In the genomic region with DNA sequence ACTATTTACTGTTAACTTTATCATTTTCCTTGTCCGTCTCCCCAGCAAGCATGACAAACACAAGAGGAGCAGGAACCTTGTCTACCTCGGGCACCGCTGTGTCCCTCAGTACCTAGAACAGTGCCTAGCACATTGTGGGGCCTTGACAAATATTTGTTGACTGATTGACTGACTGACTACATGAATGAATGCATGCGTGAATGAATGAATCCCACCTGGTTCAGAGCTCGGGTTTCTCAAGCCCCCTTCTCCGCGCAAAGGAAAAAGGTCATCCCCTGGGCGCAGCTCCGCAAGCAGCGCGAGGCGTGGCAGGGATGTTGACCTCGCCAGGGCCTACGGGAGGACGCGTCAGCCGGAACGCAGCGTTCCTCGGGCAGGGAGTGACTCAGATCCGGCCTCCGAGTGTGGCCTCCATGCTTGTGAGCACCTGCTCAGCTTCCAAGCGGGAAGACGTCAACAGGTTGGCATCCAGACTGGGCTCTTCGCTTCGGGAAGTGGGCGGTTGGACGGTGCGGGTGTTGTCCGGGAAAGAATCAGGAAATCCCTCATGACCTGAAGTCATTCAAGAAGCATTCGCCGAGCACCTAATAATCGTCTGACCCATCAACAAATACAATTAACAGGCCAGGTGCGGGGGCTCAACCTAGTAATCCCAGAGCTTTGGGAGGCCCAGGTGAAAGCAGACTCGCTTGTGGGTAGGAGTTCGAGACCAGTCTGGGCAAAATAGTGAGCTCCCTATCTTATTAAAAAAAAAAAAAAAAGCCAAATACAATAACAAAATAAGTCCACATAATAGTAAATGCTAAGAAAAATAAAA, we compare ENCODE assay signal across 8 cellular contexts. TPM values are rescaled to one million over a fixed set of nuclear protein-coding genes. Genes with fewer than 3 reads are reported as not detected.
DNase-seq lines count a peak whose midpoint lies in the region; ATAC-seq and TF ChIP-seq lines count a peak whose summit lies in the region.

No MANE protein-coding gene starts in this region.

- ATAC-seq in HG03354 (IDR thresholded peaks at IDR 0.05; ENCODE audit: poor library complexity, severe bottlenecking, unreplicated experiment) (peak; percentile 36), foreskin keratinocyte (peak; percentile 87)
- peak; percentile 56 for ATAC-seq in activated CD8-positive, alpha-beta T cell treated with anti-CD3 and anti-CD28 coated beads for 36 hours

- DNase-seq in stimulated activated CD4-positive, alpha-beta T cell treated with anti-CD3 and anti-CD28 coated beads, Interleukin-15, amount 100 ng/mL, for 24 hours = peak; percentile 66
- no peak for DNase-seq in stimulated activated CD4-positive, alpha-beta T cell treated with anti-CD3 and anti-CD28 coated beads, Interleukin-2, amount 100 ng/mL, for 48 hours
- peak; percentile 65 for DNase-seq in activated CD8-positive, alpha-beta T cell treated with anti-CD3 and anti-CD28 coated beads for 36 hours
- DNase-seq in foreskin keratinocyte = peak; percentile 99 to 100
- no peak for DNase-seq in osteocyte (ENCODE audit: extremely low spot score, unreplicated experiment)
- no peak for DNase-seq in T1000 (lab: John Stamatoyannopoulos, UW)
- no peak for DNase-seq in NCI-H2196 treated with DMSO at 0.1 percent for 48 hours (lab: John Stamatoyannopoulos, UW; ENCODE audit: unreplicated experiment)

- POLR2A ChIA-PET in activated CD8-positive, alpha-beta T cell treated with anti-CD3 and anti-CD28 coated beads for 36 hours (lab: Charles Lee) = interaction anchor here (1.1 to 3.7 kb wide), 5 partner anchors 10 to 22 kb away, joined by 4 to 57 read pairs (median 27); partner anchors contain the start of gene UBC

- CTCF ChIA-PET in activated CD8-positive, alpha-beta T cell treated with anti-CD3 and anti-CD28 coated beads for 36 hours (lab: Charles Lee) = interaction anchor here (0.9 to 4.7 kb wide), 4 partner anchors 8 to 22 kb away, joined by 4 to 69 read pairs (median 19); partner anchors contain the start of gene UBC

- H3K27ac ChIP-seq in foreskin keratinocyte = peak overlapping the region; percentile 88

- TF ChIP-seq CTCF in activated CD8-positive, alpha-beta T cell treated with anti-CD3 and anti-CD28 coated beads for 36 hours (IDR thresholded peaks at IDR 0.05) = no peak
- TF ChIP-seq CTCF in foreskin keratinocyte (conservative IDR thresholded peaks at IDR 0.05) = no peak
- TF ChIP-seq CTCF in osteocyte (IDR thresholded peaks at IDR 0.05) = no peak

- H3K4me3 Mint-ChIP-seq in activated CD8-positive, alpha-beta T cell treated with anti-CD3 and anti-CD28 coated beads for 36 hours = peak overlapping the region; percentile 95
- peak overlapping the region; percentile 91 for H3K4me3 Mint-ChIP-seq in osteocyte (ENCODE audit: unreplicated experiment)

- intact Hi-C loops in activated CD8-positive, alpha-beta T cell treated with anti-CD3 and anti-CD28 coated beads for 36 hours (cut with micrococcal nuclease) = no loop called here

- no peaks in the 10 kb centered on the region for H3K9me3 Mint-ChIP-seq in activated CD8-positive, alpha-beta T cell treated with anti-CD3 and anti-CD28 coated beads for 36 hours
- H3K9me3 Mint-ChIP-seq in osteocyte (ENCODE audit: unreplicated experiment) = no peaks in the 10 kb centered on the region

- no peaks in the 10 kb centered on the region for H3K27me3 ChIP-seq in foreskin keratinocyte

- peak overlapping the region; percentile 98 for H3K27ac Mint-ChIP-seq in activated CD8-positive, alpha-beta T cell treated with anti-CD3 and anti-CD28 coated beads for 36 hours
- H3K27ac Mint-ChIP-seq in osteocyte (ENCODE audit: unreplicated experiment) = peak overlapping the region; percentile 96

- H3K4me1 ChIP-seq in foreskin keratinocyte = peaks cover 19% of the 10 kb centered on the region

- peaks cover 9% of the 10 kb centered on the region for H3K36me3 Mint-ChIP-seq in activated CD8-positive, alpha-beta T cell treated with anti-CD3 and anti-CD28 coated beads for 36 hours (ENCODE audit: low read depth)
- H3K36me3 Mint-ChIP-seq in osteocyte (ENCODE audit: unreplicated experiment) = no peaks in the 10 kb centered on the region

- H3K27me3 Mint-ChIP-seq in activated CD8-positive, alpha-beta T cell treated with anti-CD3 and anti-CD28 coated beads for 36 hours = peaks cover 5% of the 10 kb centered on the region
- H3K27me3 Mint-ChIP-seq in osteocyte (ENCODE audit: unreplicated experiment) = no peaks in the 10 kb centered on the region

- peaks cover 45% of the 10 kb centered on the region for H3K4me1 Mint-ChIP-seq in activated CD8-positive, alpha-beta T cell treated with anti-CD3 and anti-CD28 coated beads for 36 hours (ENCODE audit: low read depth)
- peaks cover 20% of the 10 kb centered on the region for H3K4me1 Mint-ChIP-seq in osteocyte (ENCODE audit: unreplicated experiment)

RNA-seq across cellular contexts. Expression of gene UBC, which starts 13.9 kb away (rescaled TPM):
- 1,000 to 10,000 TPM in 1 of 2 experiments, 100 to 1,000 TPM in 1; 963 to 1,010 TPM for total RNA-seq in activated CD8-positive, alpha-beta T cell treated with anti-CD3 and anti-CD28 coated beads for 36 hours
- total RNA-seq in foreskin keratinocyte (1,251 and 1,486 TPM in 2 replicates), osteocyte (1,249 and 1,279 TPM in 2 replicates)
- 1,048 and 1,182 TPM in 2 replicates for polyA plus RNA-seq in foreskin keratinocyte

Comparison
In these comparisons a context has a peak if more than half of its experiments do, and no peak if none do; other contexts are left out.
1. DNase-seq: peak in stimulated activated CD4-positive, alpha-beta T cell treated with anti-CD3 and anti-CD28 coated beads, Interleukin-15, amount 100 ng/mL, for 24 hours (single experiment), activated CD8-positive, alpha-beta T cell treated with anti-CD3 and anti-CD28 coated beads for 36 hours (single experiment) and foreskin keratinocyte (2 of 2); none in stimulated activated CD4-positive, alpha-beta T cell treated with anti-CD3 and anti-CD28 coated beads, Interleukin-2, amount 100 ng/mL, for 48 hours (0 of 2), osteocyte (single experiment), T1000 (single experiment) and NCI-H2196 treated with DMSO at 0.1 percent for 48 hours (single experiment).
2. ATAC-seq: peak in every context shown above with its lines; median percentile 87 in foreskin keratinocyte; 56 in activated CD8-positive, alpha-beta T cell treated with anti-CD3 and anti-CD28 coated beads for 36 hours; 36 in HG03354.